29 cellular contexts compared by ENCODE assay signal in genomic region chr6:4559281-4559875, GRCh38.
"Had no signal": no experiment of that assay in that cellular context is flagged by ENCODE, and none has a peak within 500 bp of the region (broad histone marks: within the 10 kb centered on the region; RNA-seq: fewer than 3 reads in every experiment).

No MANE protein-coding gene starts in this region.

- H3K36me3 Mint-ChIP-seq: activated naive CD8-positive, alpha-beta T cell had no signal

- H3K9me3 Mint-ChIP-seq: activated CD4-positive, alpha-beta T cell treated with anti-CD3 and anti-CD28 coated beads, Interleukin-2, amount 10 ng/mL, durations not matched to agents 7 days and 5 days; activated naive CD4-positive, alpha-beta T cell treated with anti-CD3 and anti-CD28 coated beads for 36 hours; activated naive CD8-positive, alpha-beta T cell treated with anti-CD3 and anti-CD28 coated beads, Interleukin-2, amount 50 U/mL, for 24 hours; activated T-cell treated with anti-CD3 and anti-CD28 coated beads, Interleukin-2, amount 50 U/mL, for 24 hours; activated T-helper 2 cell treated with anti-CD3 and anti-CD28 coated beads, Interferon-gamma antibody, Interleukin-2, Interleukin-4, amounts not matched to agents 10 μg/mL and 5 μg/mL and 100 μg/mL, durations not matched to agents 14 hours and 24 hours and 36 hours; central memory CD8-positive, alpha-beta T cell; T-helper 1 cell treated with Interleukin-12 subunit alpha and Interleukin-12 subunit beta and Interleukin-4 antibody, amounts not matched to agents 30 μg/mL and 1 μg/mL, for 36 hours; T-helper 2 cell treated with Interferon-gamma antibody and Interleukin-4, amounts not matched to agents 5 μg/mL and 100 μg/mL, for 36 hours had no signal

- H3K27ac Mint-ChIP-seq: activated CD4-positive, alpha-beta T cell treated with anti-CD3 and anti-CD28 coated beads, Interleukin-2, amount 10 ng/mL, durations not matched to agents 7 days and 5 days; activated CD8-positive, alpha-beta T cell treated with anti-CD3 and anti-CD28 coated beads, Interleukin-2, amount 10 ng/mL, durations not matched to agents 7 days and 5 days; activated naive CD4-positive, alpha-beta T cell treated with anti-CD3 and anti-CD28 coated beads for 36 hours; activated naive CD8-positive, alpha-beta T cell; activated naive CD8-positive, alpha-beta T cell treated with anti-CD3 and anti-CD28 coated beads, Interleukin-2, amount 50 U/mL, for 24 hours; activated T-cell treated with anti-CD3 and anti-CD28 coated beads, Interleukin-2, amount 50 U/mL, for 24 hours; activated T-helper 2 cell treated with anti-CD3 and anti-CD28 coated beads, Interferon-gamma antibody, Interleukin-2, Interleukin-4, amounts not matched to agents 10 μg/mL and 5 μg/mL and 100 μg/mL, durations not matched to agents 14 hours and 24 hours and 36 hours; T-helper 1 cell treated with Interleukin-12 subunit alpha and Interleukin-12 subunit beta and Interleukin-4 antibody, amounts not matched to agents 30 μg/mL and 1 μg/mL, for 36 hours; T-helper 2 cell treated with Interferon-gamma antibody and Interleukin-4, amounts not matched to agents 5 μg/mL and 100 μg/mL, for 36 hours had no signal

- DNase-seq: activated CD4-positive, alpha-beta T cell treated with anti-CD3 and anti-CD28 coated beads, Interleukin-2, amount 10 ng/mL, durations not matched to agents 7 days and 5 days; activated CD4-positive, alpha-beta T cell treated with anti-CD3 and anti-CD28 coated beads, Interleukin-2, amount 50 U/mL, for 48 hours; activated CD8-positive, alpha-beta T cell treated with anti-CD3 and anti-CD28 coated beads, Interleukin-2, amount 10 ng/mL, durations not matched to agents 7 days and 5 days; activated gamma-delta T cell treated with Interleukin-2 at 50 U/mL for 16 hours; activated naive CD4-positive, alpha-beta T cell treated with anti-CD3 and anti-CD28 coated beads for 36 hours; activated naive CD8-positive, alpha-beta T cell treated with anti-CD3 and anti-CD28 coated beads, Interleukin-2, amount 50 U/mL, for 24 hours; activated T-cell treated with anti-CD3 and anti-CD28 coated beads, Interleukin-2, amount 50 U/mL, for 24 hours; anterior cingulate cortex; brain microvascular endothelial cell; Karpas-422; NCI-H1048; NCI-H1105 treated with DMSO at 0.1 percent for 48 hours; NCI-H1436; NCI-H1694; NCI-H1930; NCI-H2081 treated with DMSO at 0.1 percent for 48 hours; NCI-H226; NCI-H446 treated with DMSO at 0.1 percent for 48 hours; NCI-H524 treated with DMSO at 0.1 percent for 48 hours; Right ventricle myocardium superior; SJCRH30 had no signal

- H3K27ac ChIP-seq: brain microvascular endothelial cell, cardiac muscle cell, SJCRH30, SK-N-MC had no signal

- H3K4me1 Mint-ChIP-seq: activated CD4-positive, alpha-beta T cell treated with anti-CD3 and anti-CD28 coated beads, Interleukin-2, amount 10 ng/mL, durations not matched to agents 7 days and 5 days; activated naive CD8-positive, alpha-beta T cell treated with anti-CD3 and anti-CD28 coated beads, Interleukin-2, amount 50 U/mL, for 24 hours; central memory CD8-positive, alpha-beta T cell had no signal

- H3K9me3 ChIP-seq: SJCRH30 had no signal

- H3K4me1 ChIP-seq: SJCRH30 had no signal

- H3K27me3 Mint-ChIP-seq: activated CD4-positive, alpha-beta T cell treated with anti-CD3 and anti-CD28 coated beads, Interleukin-2, amount 10 ng/mL, durations not matched to agents 7 days and 5 days had no signal

- FAIRE-seq: TTC549 had no signal

- H3K4me3 Mint-ChIP-seq: activated CD4-positive, alpha-beta T cell treated with anti-CD3 and anti-CD28 coated beads, Interleukin-2, amount 10 ng/mL, durations not matched to agents 7 days and 5 days; activated CD8-positive, alpha-beta T cell treated with anti-CD3 and anti-CD28 coated beads, Interleukin-2, amount 10 ng/mL, durations not matched to agents 7 days and 5 days; activated naive CD4-positive, alpha-beta T cell treated with anti-CD3 and anti-CD28 coated beads for 36 hours; activated naive CD8-positive, alpha-beta T cell; activated naive CD8-positive, alpha-beta T cell treated with anti-CD3 and anti-CD28 coated beads, Interleukin-2, amount 50 U/mL, for 24 hours; activated T-cell treated with anti-CD3 and anti-CD28 coated beads, Interleukin-2, amount 50 U/mL, for 24 hours; central memory CD8-positive, alpha-beta T cell; T-helper 1 cell treated with Interleukin-12 subunit alpha and Interleukin-12 subunit beta and Interleukin-4 antibody, amounts not matched to agents 30 μg/mL and 1 μg/mL, for 36 hours; T-helper 2 cell treated with Interferon-gamma antibody and Interleukin-4, amounts not matched to agents 5 μg/mL and 100 μg/mL, for 36 hours had no signal

- ATAC-seq: activated CD8-positive, alpha-beta T cell treated with anti-CD3 and anti-CD28 coated beads, Interleukin-2, amount 10 ng/mL, durations not matched to agents 7 days and 5 days had no signal

- H3K27me3 ChIP-seq: brain microvascular endothelial cell, cardiac muscle cell, SJCRH30 had no signal

- H3K36me3 ChIP-seq: brain microvascular endothelial cell, cardiac muscle cell, SJCRH30 had no signal

- H3K4me3 ChIP-seq: cardiac muscle cell, SJCRH30, SK-N-MC had no signal
